Comparison of ENCODE assay signal across 15 cellular contexts in genomic region chr19:52230685-52231084, GRCh38. TPM values are rescaled to one million over a fixed set of nuclear protein-coding genes. Genes with fewer than 3 reads are reported as not detected.
DNase-seq lines count a peak whose midpoint lies in the region; ATAC-seq, FAIRE-seq and TF ChIP-seq lines count a peak whose summit lies in the region.
"Had no signal": no experiment of that assay in that cellular context is flagged by ENCODE, and none has a peak within 500 bp of the region (broad histone marks: within the 10 kb centered on the region; RNA-seq: fewer than 3 reads in every experiment).

No MANE protein-coding gene starts in this region.

- TF ChIP-seq CTCF in HepG2 (CRISPR knock-in tag; IDR thresholded peaks at IDR 0.05) (no peak), right lobe of liver (IDR thresholded peaks at IDR 0.05) (no peak), suprapubic skin (IDR thresholded peaks at IDR 0.05) (no peak)

- H3K9ac ChIP-seq in HepG2 (ENCODE audit: insufficient read depth, low read depth, low read length): no peak overlapping the region

- H2AFZ ChIP-seq in HepG2 (ENCODE audit: low read length): no peak overlapping the region

- peaks cover 10% of the 10 kb centered on the region for H3K4me1 ChIP-seq in HepG2 (ENCODE audit: insufficient read depth, low read length)
- no peaks in the 10 kb centered on the region for H3K4me1 ChIP-seq in right lobe of liver
- H3K4me1 ChIP-seq in suprapubic skin: peaks cover 5% of the 10 kb centered on the region
- H3K4me1 ChIP-seq: heart right ventricle, spleen had no signal

- CTCF ChIA-PET in HepG2 (lab: Yijun Ruan, JAX; ENCODE audit: low intra/inter-chr PET ratio, low total read pairs): no interaction called here

- no peak overlapping the region for H3K27ac ChIP-seq in HepG2 (ENCODE audit: extremely low read length, insufficient read depth, low read length)
- no peak overlapping the region for H3K27ac ChIP-seq in right lobe of liver
- peak overlapping the region; percentile 32 for H3K27ac ChIP-seq in suprapubic skin
- H3K27ac ChIP-seq: heart right ventricle, RWPE1, spleen had no signal

- H3K4me1 Mint-ChIP-seq in T-helper 17 cell: peaks cover 8% of the 10 kb centered on the region
- peaks cover 10 to 26% of the 10 kb centered on the region in 2 donors for H3K4me1 Mint-ChIP-seq in immature natural killer cell

- no peak for TF ChIP-seq EP300 in HepG2 (IDR thresholded peaks at IDR 0.05; ENCODE audit: low read depth in 2 of 2, low read length in 2 of 2)
- no peak for TF ChIP-seq EP300 in HepG2 (CRISPR knock-in tag; IDR thresholded peaks at IDR 0.05; ENCODE audit: borderline replicate concordance)
- TF ChIP-seq EP300 in suprapubic skin (IDR thresholded peaks at IDR 0.05): no peak

- ATAC-seq in HepG2 (no peak), right lobe of liver (no peak), T-helper 17 cell (no peak), left colon (no peak), HG03432 (IDR thresholded peaks at IDR 0.05; ENCODE audit: unreplicated experiment) (no peak)
- ATAC-seq: heart right ventricle had no signal

- H3K4me3 Mint-ChIP-seq in T-helper 17 cell: no peak overlapping the region
- H3K4me3 Mint-ChIP-seq in immature natural killer cell: no peak overlapping the region

- H3K9me3 Mint-ChIP-seq in immature natural killer cell: no peaks in the 10 kb centered on the region

- peak overlapping the region; percentile 39 for H3K27ac Mint-ChIP-seq in T-helper 17 cell
- peak overlapping the region; percentile 22 to 68 (median 42) for H3K27ac Mint-ChIP-seq in immature natural killer cell

- H4K20me1 ChIP-seq in HepG2 (ENCODE audit: insufficient read depth, low read length): no peaks in the 10 kb centered on the region

- 100% methylated on average over 1 of the region's 1 CpG for WGBS in HepG2 (ENCODE audit: low lambda C conversion rate)
- WGBS in right lobe of liver (ENCODE audit: insufficient coverage, low coverage, low lambda C conversion rate, missing lambda C conversion rate): no CpG with 5 or more reads among the region's 1 CpG
- 86% methylated on average over 1 of the region's 1 CpG for WGBS in suprapubic skin

- TF ChIP-seq POLR2A in HepG2 (IDR thresholded peaks at IDR 0.05; ENCODE audit: insufficient read depth in 1 of 2, low read depth in 2 of 2, low read length in 2 of 2): no peak
- no peak for TF ChIP-seq POLR2A in right lobe of liver (IDR thresholded peaks at IDR 0.05)
- TF ChIP-seq POLR2A in suprapubic skin (IDR thresholded peaks at IDR 0.05): no peak

- no peak for FAIRE-seq in HepG2 (lab: Jason Lieb, UNC)

- H3K79me2 ChIP-seq in HepG2 (ENCODE audit: insufficient read depth, low read length): no peaks in the 10 kb centered on the region

- no TSS peak for BruUV-seq in HepG2 (replicated peaks; lab: Mats Ljungman, UMichigan)

- H3K36me3 ChIP-seq in HepG2 (replicated peaks in 1 of 2; ENCODE audit: control insufficient read depth in 1 of 2, insufficient read depth in 2 of 2, low read length in 2 of 2) (peaks cover 5 to 31% of the 10 kb centered on the region in 2 experiments), right lobe of liver (peaks cover 4 to 23% (median 14%) of the 10 kb centered on the region in 4 donors), suprapubic skin (peaks cover 34% of the 10 kb centered on the region)

- DNase-seq in HepG2 (ENCODE audit: low spot score): no peak
- no peak for DNase-seq in right lobe of liver
- DNase-seq in T-helper 17 cell: no peak
- DNase-seq in immature natural killer cell: no peak
- no peak for DNase-seq in suprapubic skin (ENCODE audit: low spot score in 2 of 2)
- no peak for DNase-seq in left colon
- no peak for DNase-seq in KG1 (lab: John Stamatoyannopoulos, UW)
- DNase-seq: activated CD8-positive, alpha-beta memory T cell treated with anti-CD3 and anti-CD28 coated beads, Interleukin-2, amount 50 U/mL, for 48 hours; activated naive CD4-positive, alpha-beta T cell treated with Interleukin-2 at 50 U/mL for 16 hours; heart right ventricle; NCI-H524 treated with DMSO at 0.1 percent for 48 hours; spleen had no signal

- H3K27me3 ChIP-seq in HepG2 (ENCODE audit: control insufficient read depth in 1 of 2, insufficient read depth in 2 of 2, low read length in 2 of 2): no peaks in the 10 kb centered on the region
- no peaks in the 10 kb centered on the region for H3K27me3 ChIP-seq in right lobe of liver
- H3K27me3 ChIP-seq in suprapubic skin: no peaks in the 10 kb centered on the region
- H3K27me3 ChIP-seq: heart right ventricle, spleen, testis had no signal

- H3K9me3 ChIP-seq in HepG2 (ENCODE audit: low read length) (no peaks in the 10 kb centered on the region), right lobe of liver (no peaks in the 10 kb centered on the region), T-helper 17 cell (ENCODE audit: control insufficient read depth, low read length, poor library complexity, severe bottlenecking) (no peaks in the 10 kb centered on the region), suprapubic skin (no peaks in the 10 kb centered on the region)
- H3K9me3 ChIP-seq: heart right ventricle, spleen, testis had no signal

- in situ Hi-C loops in HepG2 (cut with HindIII; ENCODE audit: extremely low pct_ligation_motif_present, low pct_unique_long_range_greater_than_20kb): loop anchor here (10.0 kb wide), 1 partner anchor 96 kb away; the partner anchor contains the start of gene ZNF616

- H3K36me3 Mint-ChIP-seq in T-helper 17 cell (ENCODE audit: low read depth) (peaks cover 5% of the 10 kb centered on the region), immature natural killer cell (peaks cover 9 to 25% (median 12%) of the 10 kb centered on the region in 3 donors)

- H3K4me2 ChIP-seq in HepG2 (ENCODE audit: low read depth, low read length): no peak overlapping the region

- no peaks in the 10 kb centered on the region for H3K27me3 Mint-ChIP-seq in T-helper 17 cell
- peaks cover 0 to 5% (median 0%) of the 10 kb centered on the region in 3 donors for H3K27me3 Mint-ChIP-seq in immature natural killer cell (ENCODE audit: low read depth in 3 of 3)

- intact Hi-C loops in HepG2 (cut with micrococcal nuclease; ENCODE audit: unreplicated experiment) (loop anchor here (10.0 kb wide), 1 partner anchor 756 kb away; the partner anchor contains the start of gene CEACAM18), right lobe of liver (cut with DNase I) (no loop called here), left colon (cut with DNase I, micrococcal nuclease) (no loop called here)

- H3K4me3 ChIP-seq in HepG2 (replicated peaks in 1 of 3; ENCODE audit: insufficient read depth in 1 of 3, low read depth in 2 of 3, low read length in 3 of 3) (no peak overlapping the region), right lobe of liver (no peak overlapping the region), suprapubic skin (no peak overlapping the region)
- H3K4me3 ChIP-seq: heart right ventricle, spleen, testis had no signal

- TF ChIP-seq RAD21 in HepG2 (CRISPR knock-in tag; IDR thresholded peaks at IDR 0.05): no peak

- POLR2A ChIA-PET in HepG2 (lab: Yijun Ruan, JAX): interaction anchor here (1.2 kb wide), 1 partner anchor 41 kb away, joined by 4 read pairs; the partner anchor contains the start of gene PPP2R1A

RNA-seq across cellular contexts. Expression of gene ZNF766, which starts 38.7 kb away (rescaled TPM):
- total RNA-seq in HepG2 (2016; rRNA removed; fragmentation: Illumina TruSeq; extraction: Trizol) (10.3 and 15.8 TPM in 2 replicates), right lobe of liver (1 to 10 TPM; 2.3 to 6.0 (median 4.9) TPM), T-helper 17 cell (10 to 100 TPM; 31.1 to 36.0 TPM), suprapubic skin (10 to 100 TPM in 2 of 4 donors, 1 to 10 TPM in 2; 8.0 to 17.1 (median 12.3) TPM), left colon (10 to 100 TPM in 1 of 2 donors, 1 to 10 TPM in 1; 7.8 to 11.4 TPM)
- total RNA-seq in HepG2 (2016; cell fraction: cytosol; rRNA removed; fragmentation: Illumina TruSeq; extraction: Trizol; ENCODE audit: low read depth): 8.2 and 11.6 TPM in 2 replicates
- 10.6 and 19.4 TPM in 2 replicates for total RNA-seq in HepG2 (2016; cell fraction: insoluble cytoplasmic fraction; rRNA removed; fragmentation: Illumina TruSeq; extraction: Trizol)
- 4.6 and 7.3 TPM in 2 replicates for total RNA-seq in HepG2 (2016; cell fraction: membrane; rRNA removed; fragmentation: Illumina TruSeq; extraction: Trizol)
- 6.1 and 7.5 TPM in 2 replicates for total RNA-seq in HepG2 (2016; cell fraction: nucleus; rRNA removed; fragmentation: Illumina TruSeq; extraction: Trizol)
- polyA plus RNA-seq in HepG2 (2011; rRNA removed) (4.2 and 5.2 TPM in 2 replicates), immature natural killer cell (10 to 100 TPM; 25.6 to 47.8 (median 32.4) TPM)
- polyA plus RNA-seq in HepG2 (2011; cell fraction: cytosol; rRNA removed): 2.1 and 3.9 TPM in 2 replicates
- 0.66 and 2.4 TPM in 2 replicates for polyA plus RNA-seq in HepG2 (2011; cell fraction: nucleus; rRNA removed)
- polyA plus RNA-seq in HepG2 (2012): 8.7 and 8.8 TPM in 2 replicates
- 0.37 and 0.62 TPM in 2 replicates for polyA plus RNA-seq in HepG2 (2016; cell fraction: cytosol; fragmentation: Illumina TruSeq; extraction: Trizol; ENCODE audit: low read depth)
- polyA plus RNA-seq in HepG2 (2016; cell fraction: insoluble cytoplasmic fraction; fragmentation: Illumina TruSeq; extraction: Trizol; ENCODE audit: low read depth): 10.9 and 11.7 TPM in 2 replicates
- polyA plus RNA-seq in HepG2 (2016; cell fraction: membrane; fragmentation: Illumina TruSeq; extraction: Trizol; ENCODE audit: low read depth): 0.89 and 1.6 TPM in 2 replicates
- 7.6 and 8.1 TPM in 2 replicates for polyA plus RNA-seq in HepG2 (2016; cell fraction: nucleus; fragmentation: Illumina TruSeq; extraction: Trizol; ENCODE audit: insufficient read depth, low read depth)
- polyA minus RNA-seq in HepG2 (2011; rRNA and poly(A)+ RNA removed; ENCODE audit: low replicate concordance): 1.4 and 2.2 TPM in 2 replicates
- polyA minus RNA-seq in HepG2 (2011; cell fraction: cytosol; rRNA and poly(A)+ RNA removed): 4.0 and 6.7 TPM in 2 replicates
- polyA minus RNA-seq in HepG2 (2011; cell fraction: nucleus; rRNA and poly(A)+ RNA removed): 7.5 and 9.0 TPM in 2 replicates

RNA-seq across cellular contexts. Expression of gene PPP2R1A, which starts 40.8 kb away (rescaled TPM):
- 130 and 141 TPM in 2 replicates for total RNA-seq in HepG2 (2016; rRNA removed; fragmentation: Illumina TruSeq; extraction: Trizol)
- 13.2 and 14.6 TPM in 2 replicates for total RNA-seq in HepG2 (2016; cell fraction: cytosol; rRNA removed; fragmentation: Illumina TruSeq; extraction: Trizol; ENCODE audit: low read depth)
- total RNA-seq in HepG2 (2016; cell fraction: insoluble cytoplasmic fraction; rRNA removed; fragmentation: Illumina TruSeq; extraction: Trizol): 127 and 142 TPM in 2 replicates
- total RNA-seq in HepG2 (2016; cell fraction: membrane; rRNA removed; fragmentation: Illumina TruSeq; extraction: Trizol): 48.8 and 52.7 TPM in 2 replicates
- total RNA-seq in HepG2 (2016; cell fraction: nucleus; rRNA removed; fragmentation: Illumina TruSeq; extraction: Trizol): 60.6 and 73.7 TPM in 2 replicates
- polyA plus RNA-seq in HepG2 (2011; rRNA removed): 86.7 and 106 TPM in 2 replicates
- polyA plus RNA-seq in HepG2 (2011; cell fraction: cytosol; rRNA removed): 70.4 and 89.0 TPM in 2 replicates
- polyA plus RNA-seq in HepG2 (2011; cell fraction: nucleus; rRNA removed): 66.3 and 74.9 TPM in 2 replicates
- 139 and 160 TPM in 2 replicates for polyA plus RNA-seq in HepG2 (2012)
- 22.6 and 27.2 TPM in 2 replicates for polyA plus RNA-seq in HepG2 (2016; cell fraction: cytosol; fragmentation: Illumina TruSeq; extraction: Trizol; ENCODE audit: low read depth)
- polyA plus RNA-seq in HepG2 (2016; cell fraction: insoluble cytoplasmic fraction; fragmentation: Illumina TruSeq; extraction: Trizol; ENCODE audit: low read depth): 141 and 165 TPM in 2 replicates
- polyA plus RNA-seq in HepG2 (2016; cell fraction: membrane; fragmentation: Illumina TruSeq; extraction: Trizol; ENCODE audit: low read depth): 51.8 and 55.1 TPM in 2 replicates
- polyA plus RNA-seq in HepG2 (2016; cell fraction: nucleus; fragmentation: Illumina TruSeq; extraction: Trizol; ENCODE audit: insufficient read depth, low read depth): 79.3 and 95.6 TPM in 2 replicates
- 326 and 356 TPM in 2 replicates for polyA minus RNA-seq in HepG2 (2011; rRNA and poly(A)+ RNA removed; ENCODE audit: low replicate concordance)
- polyA minus RNA-seq in HepG2 (2011; cell fraction: cytosol; rRNA and poly(A)+ RNA removed): 120 and 131 TPM in 2 replicates
- 94.9 and 101 TPM in 2 replicates for polyA minus RNA-seq in HepG2 (2011; cell fraction: nucleus; rRNA and poly(A)+ RNA removed)
- 10 to 100 TPM; 59.4 to 93.0 (median 82.4) TPM for total RNA-seq in right lobe of liver
- 100 to 1,000 TPM; 173 to 180 TPM for total RNA-seq in T-helper 17 cell
- polyA plus RNA-seq in immature natural killer cell: 100 to 1,000 TPM; 219 to 249 (median 243) TPM
- 100 to 1,000 TPM; 206 to 285 (median 217) TPM for total RNA-seq in suprapubic skin
- total RNA-seq in left colon: 100 to 1,000 TPM; 262 to 281 TPM

RNA-seq across cellular contexts. Expression of gene ZNF836, which starts 59.3 kb away (rescaled TPM):
- total RNA-seq in HepG2 (2016; rRNA removed; fragmentation: Illumina TruSeq; extraction: Trizol) (5.3 and 5.8 TPM in 2 replicates), right lobe of liver (1 to 10 TPM; 1.5 to 3.7 (median 2.8) TPM), T-helper 17 cell (10 to 100 TPM; 18.9 to 21.2 TPM), suprapubic skin (10 to 100 TPM in 3 of 4 donors, 1 to 10 TPM in 1; 7.3 to 25.7 (median 15.9) TPM), left colon (10 to 100 TPM; 10.5 to 15.4 TPM)
- total RNA-seq in HepG2 (2016; cell fraction: cytosol; rRNA removed; fragmentation: Illumina TruSeq; extraction: Trizol; ENCODE audit: low read depth): 0.40 and 0.44 TPM in 2 replicates
- total RNA-seq in HepG2 (2016; cell fraction: insoluble cytoplasmic fraction; rRNA removed; fragmentation: Illumina TruSeq; extraction: Trizol): 6.1 and 6.2 TPM in 2 replicates
- total RNA-seq in HepG2 (2016; cell fraction: membrane; rRNA removed; fragmentation: Illumina TruSeq; extraction: Trizol): 2.5 and 5.1 TPM in 2 replicates
- 3.3 and 6.3 TPM in 2 replicates for total RNA-seq in HepG2 (2016; cell fraction: nucleus; rRNA removed; fragmentation: Illumina TruSeq; extraction: Trizol)
- polyA plus RNA-seq in HepG2 (2011; rRNA removed) (1.6 and 1.7 TPM in 2 replicates), immature natural killer cell (10 to 100 TPM in 1 of 3 donors, 1 to 10 TPM in 2; 7.2 to 15.9 (median 7.7) TPM)
- 1.2 and 1.4 TPM in 2 replicates for polyA plus RNA-seq in HepG2 (2011; cell fraction: cytosol; rRNA removed)
- 4.9 and 5.3 TPM in 2 replicates for polyA plus RNA-seq in HepG2 (2011; cell fraction: nucleus; rRNA removed)
- polyA plus RNA-seq in HepG2 (2012): 5.1 and 5.7 TPM in 2 replicates
- polyA plus RNA-seq in HepG2 (2016; cell fraction: cytosol; fragmentation: Illumina TruSeq; extraction: Trizol; ENCODE audit: low read depth): 1.4 TPM in 2 replicates
- polyA plus RNA-seq in HepG2 (2016; cell fraction: insoluble cytoplasmic fraction; fragmentation: Illumina TruSeq; extraction: Trizol; ENCODE audit: low read depth): 4.1 and 4.7 TPM in 2 replicates
- polyA plus RNA-seq in HepG2 (2016; cell fraction: membrane; fragmentation: Illumina TruSeq; extraction: Trizol; ENCODE audit: low read depth): 1.8 and 1.9 TPM in 2 replicates
- polyA plus RNA-seq in HepG2 (2016; cell fraction: nucleus; fragmentation: Illumina TruSeq; extraction: Trizol; ENCODE audit: insufficient read depth, low read depth): 7.2 and 10.4 TPM in 2 replicates
- polyA minus RNA-seq in HepG2 (2011; rRNA and poly(A)+ RNA removed; ENCODE audit: low replicate concordance): 2.0 and 3.9 TPM in 2 replicates
- 3.2 and 4.6 TPM in 2 replicates for polyA minus RNA-seq in HepG2 (2011; cell fraction: cytosol; rRNA and poly(A)+ RNA removed)
- 7.6 and 10.2 TPM in 2 replicates for polyA minus RNA-seq in HepG2 (2011; cell fraction: nucleus; rRNA and poly(A)+ RNA removed)
